Comparison of ENCODE assay signal across 8 cellular contexts in genomic region chr2:98649135-98649991, GRCh38. TPM values are rescaled to one million over a fixed set of nuclear protein-coding genes. Genes with fewer than 3 reads are reported as not detected.
A peak's percentile ranks its signal among the peaks of the same experiment; 100 is the strongest.
DNase-seq lines count a peak whose midpoint lies in the region; ATAC-seq, FAIRE-seq and TF ChIP-seq lines count a peak whose summit lies in the region.

No MANE protein-coding gene starts in this region.

- H3K9me3 ChIP-seq in transverse colon, result no peaks in the 10 kb centered on the region

- no peaks in the 10 kb centered on the region for H3K4me1 Mint-ChIP-seq in osteocyte (ENCODE audit: unreplicated experiment)

- H3K27me3 ChIP-seq in transverse colon, result no peaks in the 10 kb centered on the region

- FAIRE-seq in frontal cortex (lab: Jason Lieb, UNC), result no peak

- H3K36me3 ChIP-seq in transverse colon, result peaks cover 0 to 18% (median 9%) of the 10 kb centered on the region in 4 donors

- DNase-seq in CD1c-positive myeloid dendritic cell (ENCODE audit: extremely low spot score), result peak; percentile 82
- DNase-seq in NB4 (ENCODE audit: low read depth), result peak; percentile 91
- DNase-seq in SIG-M5 treated with dmso at 0.1 percent for 504 hours (lab: John Stamatoyannopoulos, UW; ENCODE audit: unreplicated experiment), result peak; percentile 93
- peak; percentile 69 for DNase-seq in activated effector memory CD4-positive, alpha-beta T cell treated with Interleukin-2 at 50 U/mL for 16 hours
- peak; percentile 42 to 49 for DNase-seq in frontal cortex (ENCODE audit: low spot score in 2 of 2)
- DNase-seq in osteocyte (ENCODE audit: extremely low spot score, unreplicated experiment), result peak; percentile 91
- DNase-seq in transverse colon, result peak; percentile 87

- no peak for TF ChIP-seq POLR2A in NB4 (IDR thresholded peaks at IDR 0.05; ENCODE audit: extremely low read depth, insufficient read length)
- no peak for TF ChIP-seq POLR2A in transverse colon (IDR thresholded peaks at IDR 0.05)

- H3K4me3 ChIP-seq in NB4 (ENCODE audit: low read depth, low read length) (no peak overlapping the region), transverse colon (no peak overlapping the region)

- in situ Hi-C loops in transverse colon (cut with MboI; ENCODE audit: low pct_ligation_motif_present in 1 of 4, low pct_unique_long_range_greater_than_20kb in 1 of 4, low sequenced_read_pairs in 3 of 4), result loop anchor here in 3 of 4 donors (10.0 kb wide), 2 partner anchors 185 to 415 kb away; no protein-coding TSS in a partner anchor

- no peak for TF ChIP-seq EP300 in transverse colon (IDR thresholded peaks at IDR 0.05; ENCODE audit: low read depth)

- peak; percentile 99 for TF ChIP-seq CTCF in NB4 (IDR thresholded peaks at IDR 0.05; ENCODE audit: low read depth, low read length)
- TF ChIP-seq CTCF in osteocyte (IDR thresholded peaks at IDR 0.05), result peak; percentile 98
- peak; percentile 96 to 99 (median 98) for TF ChIP-seq CTCF in transverse colon (IDR thresholded peaks at IDR 0.05)

- peak; percentile 70 for ATAC-seq in GM21360 (IDR thresholded peaks at IDR 0.05; ENCODE audit: unreplicated experiment)

- no peak overlapping the region for H3K27ac Mint-ChIP-seq in osteocyte (ENCODE audit: unreplicated experiment)

- H3K27ac ChIP-seq in transverse colon, result peak overlapping the region in 3 of 4 donors; percentile 16 to 75 (median 52)

- peaks cover 0 to 40% (median 15%) of the 10 kb centered on the region in 4 donors for H3K4me1 ChIP-seq in transverse colon

- peaks cover 40% of the 10 kb centered on the region for H3K27me3 Mint-ChIP-seq in osteocyte (ENCODE audit: unreplicated experiment)

- WGBS in transverse colon (ENCODE audit: low coverage in 1 of 2), 2 donors, result 19 to 20% methylated on average over 3 to 4 of the region's 4 CpGs

- intact Hi-C loops in transverse colon (cut with DNase I; ENCODE audit: low total_unique reads), result loop anchor here (5.0 kb wide), 1 partner anchor 188 kb away; no protein-coding TSS in a partner anchor

- H3K9me3 Mint-ChIP-seq in osteocyte (ENCODE audit: unreplicated experiment), result no peaks in the 10 kb centered on the region

- H3K4me3 Mint-ChIP-seq in osteocyte (ENCODE audit: unreplicated experiment), result no peak overlapping the region

- H3K36me3 Mint-ChIP-seq in osteocyte (ENCODE audit: unreplicated experiment), result no peaks in the 10 kb centered on the region

RNA-seq across cellular contexts. Expression of gene UNC50, which starts 41.0 kb away (rescaled TPM):
- total RNA-seq in frontal cortex (55.8 TPM), osteocyte (44.3 and 45.7 TPM in 2 replicates), transverse colon (10 to 100 TPM; 23.9 to 46.8 (median 36.3) TPM)

RNA-seq across cellular contexts. Expression of gene COA5, which starts 41.1 kb away (rescaled TPM):
- total RNA-seq in frontal cortex (60.7 TPM), osteocyte (26.4 and 33.1 TPM in 2 replicates), transverse colon (10 to 100 TPM in 3 of 4 donors, 1 to 10 TPM in 1; 4.5 to 36.2 (median 23.2) TPM)
